In the genomic region with DNA sequence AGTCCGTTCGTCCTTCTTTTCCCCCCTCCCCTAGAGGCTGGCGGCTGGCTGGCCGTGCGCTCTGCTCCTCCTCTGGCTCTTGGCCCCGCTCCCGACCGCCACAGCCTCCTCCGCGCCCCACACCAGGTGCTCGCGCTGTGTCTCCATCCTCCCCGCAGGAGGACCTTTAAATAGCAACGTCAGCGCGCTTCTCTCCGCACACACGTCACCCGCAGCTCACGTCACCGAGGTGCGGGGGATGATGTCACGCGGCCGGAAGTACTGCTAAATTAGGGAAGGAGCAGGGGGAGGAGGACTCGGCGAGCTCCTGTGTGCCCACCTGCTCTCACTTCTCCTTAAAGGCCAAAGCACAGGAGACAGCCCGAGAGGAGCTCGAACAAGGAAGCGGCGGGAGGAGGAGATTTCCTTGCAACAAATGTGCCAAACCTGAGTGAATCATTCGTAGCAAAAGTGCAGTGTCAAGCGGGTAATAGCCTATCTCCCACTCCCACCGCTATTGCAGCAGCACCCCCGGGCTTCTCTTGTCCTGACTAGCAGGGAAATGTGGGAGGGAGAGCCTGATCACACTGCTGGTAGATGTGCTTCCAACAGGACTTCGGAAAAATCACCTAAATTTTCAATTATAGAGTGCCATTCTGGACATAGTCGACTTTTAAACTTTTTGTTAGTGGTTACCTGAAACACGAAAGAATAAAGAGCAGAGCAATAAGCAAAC, we compare ENCODE assay signal across 8 cellular contexts. TPM values are rescaled to one million over a fixed set of nuclear protein-coding genes. Genes with fewer than 3 reads are reported as not detected.
A peak's percentile ranks its signal among the peaks of the same experiment; 100 is the strongest.
DNase-seq lines count a peak whose midpoint lies in the region; ATAC-seq and TF ChIP-seq lines count a peak whose summit lies in the region.

No MANE protein-coding gene starts in this region.

- ATAC-seq in HG03432 (IDR thresholded peaks at IDR 0.05; ENCODE audit: unreplicated experiment) = peak; percentile 84

- peak; percentile 97 for DNase-seq in Ammon's horn (ENCODE audit: low spot score)
- peak; percentile 71 for DNase-seq in NCI-H460 (ENCODE audit: extremely low read depth, low read depth)
- DNase-seq in activated CD4-positive, alpha-beta T cell treated with anti-CD3 and anti-CD28 coated beads for 4 hours = peak; percentile 90 to 92
- DNase-seq in kidney tubule cell (ENCODE audit: low spot score) = peak; percentile 96
- DNase-seq in stimulated activated CD4-positive, alpha-beta T cell treated with anti-CD3 and anti-CD28 coated beads, Interleukin-1b, Interleukin-23, amount 100 ng/mL, for 24 hours (ENCODE audit: low read depth in 4 of 4, low spot score in 1 of 4) = peak; percentile 72 to 83 (median 76)

- peak; percentile 87 for TF ChIP-seq POLR2A in GM19193 (IDR thresholded peaks at IDR 0.05; ENCODE audit: extremely low read depth, insufficient read depth, insufficient read length)

- peak overlapping the region; percentile 97 for H3K27ac ChIP-seq in cingulate gyrus (ENCODE audit: low read depth, low read length)

RNA-seq across cellular contexts. Expression of gene HOMER1, which starts 0.6 kb away (rescaled TPM):
- 5.2 and 5.5 TPM in 2 replicates for total RNA-seq in NCI-H460 (2014; rRNA removed; shearing (Covaris generic))
- polyA plus RNA-seq in NCI-H460 (2014; cell fraction: nucleus; rRNA removed) = 2.7 and 3.1 TPM in 2 replicates

Comparison
In these comparisons a context has a peak if more than half of its experiments do, and no peak if none do; other contexts are left out.
1. Peak in every context shown above with its lines: DNase-seq, ATAC-seq and H3K27ac ChIP-seq.